In the genomic region with DNA sequence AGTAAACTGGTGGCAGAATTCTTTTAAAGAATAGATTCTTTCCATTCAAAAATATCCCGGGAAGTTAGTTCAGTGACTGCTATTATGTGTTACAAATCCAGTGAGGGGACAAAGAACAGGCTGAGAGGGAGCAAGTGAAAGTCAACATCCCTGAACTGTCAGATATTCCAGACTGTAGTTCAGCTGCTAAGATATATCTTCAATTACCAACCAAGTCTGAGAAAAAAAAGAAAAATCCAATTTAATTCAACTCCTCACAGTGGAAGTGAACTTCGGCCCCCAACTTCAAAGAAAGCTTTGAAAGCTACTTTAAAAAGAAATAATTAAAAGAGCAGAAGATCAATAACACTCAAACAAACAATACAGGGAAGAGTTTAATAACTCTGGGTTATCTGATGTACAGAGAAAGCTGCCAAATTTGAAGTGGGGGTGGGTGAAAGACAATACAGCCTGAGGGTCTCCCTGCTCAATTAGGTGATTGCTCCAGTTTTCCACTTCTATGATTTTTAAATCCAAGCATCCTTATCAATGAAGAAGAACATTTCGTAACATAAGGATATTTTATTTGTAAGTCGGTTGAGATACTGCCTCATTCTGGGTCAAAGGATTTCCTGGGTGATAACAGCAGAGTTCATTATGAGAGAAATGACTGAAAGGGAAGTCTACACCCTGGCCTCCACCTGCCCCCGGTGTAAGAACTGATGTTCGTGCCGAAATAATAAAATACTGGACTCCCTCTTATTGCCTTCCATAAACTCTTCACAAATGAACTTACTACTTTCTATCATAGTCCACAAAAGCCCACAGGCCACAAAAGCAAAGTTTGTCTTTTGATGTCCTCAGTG, we compare ENCODE assay signal across 21 cellular contexts.
"Had no signal": no experiment of that assay in that cellular context is flagged by ENCODE, and none has a peak within 500 bp of the region (broad histone marks: within the 10 kb centered on the region; RNA-seq: fewer than 3 reads in every experiment).

No MANE protein-coding gene starts in this region.

- H3K9me3 Mint-ChIP-seq: memory B cell; naive thymus-derived CD4-positive, alpha-beta T cell; stimulated activated effector memory CD8-positive, alpha-beta T cell treated with anti-CD3 and anti-CD28 coated beads, Interleukin-12 subunit alpha, Interleukin-12 subunit beta, amount 100 ng/mL, for 72 hours; stimulated activated naive CD8-positive, alpha-beta T cell treated with anti-CD3 and anti-CD28 coated beads, Interleukin-15, Interleukin-2, amounts not matched to agents 100 ng/mL and 50 ng/mL, for 24 hours had no signal

- H3K4me1 Mint-ChIP-seq: immature natural killer cell; memory B cell; naive thymus-derived CD4-positive, alpha-beta T cell; stimulated activated effector memory CD8-positive, alpha-beta T cell treated with anti-CD3 and anti-CD28 coated beads, Interleukin-12 subunit alpha, Interleukin-12 subunit beta, amount 100 ng/mL, for 72 hours had no signal

- H3K4me3 ChIP-seq: colonic mucosa, esophagus squamous epithelium, gastroesophageal sphincter, left ventricle myocardium inferior, lower lobe of right lung, pancreas, prostate gland, right lobe of liver, tibial artery had no signal

- H3K36me3 Mint-ChIP-seq: immature natural killer cell; memory B cell; naive thymus-derived CD4-positive, alpha-beta T cell; stimulated activated effector memory CD8-positive, alpha-beta T cell treated with anti-CD3 and anti-CD28 coated beads, Interleukin-12 subunit alpha, Interleukin-12 subunit beta, amount 100 ng/mL, for 72 hours had no signal

- H3K27ac Mint-ChIP-seq: immature natural killer cell; memory B cell; naive thymus-derived CD4-positive, alpha-beta T cell; stimulated activated effector memory CD8-positive, alpha-beta T cell treated with anti-CD3 and anti-CD28 coated beads, Interleukin-12 subunit alpha, Interleukin-12 subunit beta, amount 100 ng/mL, for 72 hours; stimulated activated naive CD8-positive, alpha-beta T cell treated with anti-CD3 and anti-CD28 coated beads, Interleukin-15, Interleukin-2, amounts not matched to agents 100 ng/mL and 50 ng/mL, for 24 hours had no signal

- ATAC-seq: gastroesophageal sphincter; lower lobe of right lung; naive thymus-derived CD4-positive, alpha-beta T cell; pancreas; stimulated activated effector memory CD8-positive, alpha-beta T cell treated with anti-CD3 and anti-CD28 coated beads, Interleukin-12 subunit alpha, Interleukin-12 subunit beta, amount 100 ng/mL, for 72 hours had no signal

- DNase-seq: colonic mucosa; dermis blood vessel endothelial cell; esophagus squamous epithelium; foreskin fibroblast; glutamatergic neuron; immature natural killer cell; left ventricle myocardium inferior; lower lobe of right lung; midbrain; naive thymus-derived CD4-positive, alpha-beta T cell; occipital lobe; pancreas; right lobe of liver; stimulated activated CD4-positive, alpha-beta T cell treated with anti-CD3 and anti-CD28 coated beads, Interleukin-4, amount 100 ng/mL, for 1 hour; stimulated activated CD8-positive, alpha-beta memory T cell treated with anti-CD3 and anti-CD28 coated beads, Interleukin-4, amount 100 ng/mL, for 48 hours; tibial artery had no signal

- H3K36me3 ChIP-seq: colonic mucosa, esophagus squamous epithelium, gastroesophageal sphincter, left ventricle myocardium inferior, lower lobe of right lung, pancreas, prostate gland, right lobe of liver, tibial artery had no signal

- H3K4me1 ChIP-seq: colonic mucosa, esophagus squamous epithelium, gastroesophageal sphincter, lower lobe of right lung, pancreas, prostate gland, right lobe of liver, tibial artery had no signal

- H3K4me3 Mint-ChIP-seq: immature natural killer cell; memory B cell; naive thymus-derived CD4-positive, alpha-beta T cell; stimulated activated effector memory CD8-positive, alpha-beta T cell treated with anti-CD3 and anti-CD28 coated beads, Interleukin-12 subunit alpha, Interleukin-12 subunit beta, amount 100 ng/mL, for 72 hours; stimulated activated naive CD8-positive, alpha-beta T cell treated with anti-CD3 and anti-CD28 coated beads, Interleukin-15, Interleukin-2, amounts not matched to agents 100 ng/mL and 50 ng/mL, for 24 hours had no signal

- H3K27me3 ChIP-seq: colonic mucosa, esophagus squamous epithelium, gastroesophageal sphincter, pancreas, right lobe of liver, tibial artery had no signal

- H3K27ac ChIP-seq: colonic mucosa, esophagus squamous epithelium, gastroesophageal sphincter, left ventricle myocardium inferior, lower lobe of right lung, pancreas, prostate gland, right lobe of liver, tibial artery had no signal

- H3K9me3 ChIP-seq: colonic mucosa, esophagus squamous epithelium, gastroesophageal sphincter, left ventricle myocardium inferior, lower lobe of right lung, pancreas, prostate gland, right lobe of liver, tibial artery had no signal
